1 cellular context compared by ENCODE assay signal in genomic region chr2:44168684-44169154, GRCh38.
A peak's percentile ranks its signal among the peaks of the same experiment; 100 is the strongest.
TF ChIP-seq lines count a peak whose summit lies in the region.

Gene PPM1B (plus strand): TSS chr2:44168875. CDS start chr2:44201200, 32,325 bp downstream.

TF ChIP-seq in HepG2, 621 proteins besides CTCF, POLR2A, EP300 and RAD21 (continued from another document and continues in another):
- TF ChIP-seq, protein P1, sequence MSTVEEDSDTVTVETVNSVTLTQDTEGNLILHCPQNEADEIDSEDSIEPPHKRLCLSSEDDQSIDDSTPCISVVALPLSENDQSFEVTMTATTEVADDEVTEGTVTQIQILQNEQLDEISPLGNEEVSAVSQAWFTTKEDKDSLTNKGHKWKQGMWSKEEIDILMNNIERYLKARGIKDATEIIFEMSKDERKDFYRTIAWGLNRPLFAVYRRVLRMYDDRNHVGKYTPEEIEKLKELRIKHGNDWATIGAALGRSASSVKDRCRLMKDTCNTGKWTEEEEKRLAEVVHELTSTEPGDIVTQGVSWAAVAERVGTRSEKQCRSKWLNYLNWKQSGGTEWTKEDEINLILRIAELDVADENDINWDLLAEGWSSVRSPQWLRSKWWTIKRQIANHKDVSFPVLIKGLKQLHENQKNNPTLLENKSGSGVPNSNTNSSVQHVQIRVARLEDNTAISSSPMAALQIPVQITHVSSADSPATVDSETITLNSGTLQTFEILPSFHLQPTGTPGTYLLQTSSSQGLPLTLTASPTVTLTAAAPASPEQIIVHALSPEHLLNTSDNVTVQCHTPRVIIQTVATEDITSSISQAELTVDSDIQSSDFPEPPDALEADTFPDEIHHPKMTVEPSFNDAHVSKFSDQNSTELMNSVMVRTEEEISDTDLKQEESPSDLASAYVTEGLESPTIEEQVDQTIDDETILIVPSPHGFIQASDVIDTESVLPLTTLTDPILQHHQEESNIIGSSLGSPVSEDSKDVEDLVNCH (CRISPR knock-in tag; IDR thresholded peaks at IDR 0.05) = no peak
- no peak for TF ChIP-seq NCOA1 (CRISPR knock-in tag; IDR thresholded peaks at IDR 0.05)
- TF ChIP-seq MAFF (IDR thresholded peaks at IDR 0.05; ENCODE audit: low read depth, low read length) = no peak
- no peak for TF ChIP-seq MED1 (CRISPR knock-in tag; IDR thresholded peaks at IDR 0.05)
- TF ChIP-seq FOXC1 (CRISPR knock-in tag; IDR thresholded peaks at IDR 0.05; ENCODE audit: borderline replicate concordance) = no peak
- TF ChIP-seq, protein P2, sequence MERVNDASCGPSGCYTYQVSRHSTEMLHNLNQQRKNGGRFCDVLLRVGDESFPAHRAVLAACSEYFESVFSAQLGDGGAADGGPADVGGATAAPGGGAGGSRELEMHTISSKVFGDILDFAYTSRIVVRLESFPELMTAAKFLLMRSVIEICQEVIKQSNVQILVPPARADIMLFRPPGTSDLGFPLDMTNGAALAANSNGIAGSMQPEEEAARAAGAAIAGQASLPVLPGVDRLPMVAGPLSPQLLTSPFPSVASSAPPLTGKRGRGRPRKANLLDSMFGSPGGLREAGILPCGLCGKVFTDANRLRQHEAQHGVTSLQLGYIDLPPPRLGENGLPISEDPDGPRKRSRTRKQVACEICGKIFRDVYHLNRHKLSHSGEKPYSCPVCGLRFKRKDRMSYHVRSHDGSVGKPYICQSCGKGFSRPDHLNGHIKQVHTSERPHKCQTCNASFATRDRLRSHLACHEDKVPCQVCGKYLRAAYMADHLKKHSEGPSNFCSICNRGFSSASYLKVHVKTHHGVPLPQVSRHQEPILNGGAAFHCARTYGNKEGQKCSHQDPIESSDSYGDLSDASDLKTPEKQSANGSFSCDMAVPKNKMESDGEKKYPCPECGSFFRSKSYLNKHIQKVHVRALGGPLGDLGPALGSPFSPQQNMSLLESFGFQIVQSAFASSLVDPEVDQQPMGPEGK (CRISPR knock-in tag; IDR thresholded peaks at IDR 0.05) = peak; percentile 61
- TF ChIP-seq THAP8 (CRISPR knock-in tag; IDR thresholded peaks at IDR 0.05; ENCODE audit: borderline replicate concordance) = no peak; the same call in 1 of the 2 replicates
- no peak for TF ChIP-seq ZMYM4 (CRISPR knock-in tag; IDR thresholded peaks at IDR 0.05)
- no peak for TF ChIP-seq SMARCE1 (IDR thresholded peaks at IDR 0.05; ENCODE audit: borderline replicate concordance)
- peak; percentile 63 for TF ChIP-seq ZNF281 (CRISPR knock-in tag; IDR thresholded peaks at IDR 0.05; ENCODE audit: borderline replicate concordance)
- no peak for TF ChIP-seq ZNF282 (IDR thresholded peaks at IDR 0.05; ENCODE audit: partially characterized antibody)
- TF ChIP-seq, protein P3, sequence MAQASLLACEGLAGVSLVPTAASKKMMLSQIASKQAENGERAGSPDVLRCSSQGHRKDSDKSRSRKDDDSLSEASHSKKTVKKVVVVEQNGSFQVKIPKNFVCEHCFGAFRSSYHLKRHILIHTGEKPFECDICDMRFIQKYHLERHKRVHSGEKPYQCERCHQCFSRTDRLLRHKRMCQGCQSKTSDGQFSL (CRISPR knock-in tag; IDR thresholded peaks at IDR 0.05) = no peak
- TF ChIP-seq CBFB (CRISPR knock-in tag; IDR thresholded peaks at IDR 0.05) = peak; percentile 69; the same call in 1 of the 2 replicates
- TF ChIP-seq NR3C1 (CRISPR knock-in tag; IDR thresholded peaks at IDR 0.05) = no peak
- no peak for TF ChIP-seq ZNF414 (CRISPR knock-in tag; IDR thresholded peaks at IDR 0.05)
- TF ChIP-seq ZNF598 (CRISPR knock-in tag; IDR thresholded peaks at IDR 0.05; ENCODE audit: borderline replicate concordance) = no peak
- TF ChIP-seq ZNF619 (CRISPR knock-in tag; IDR thresholded peaks at IDR 0.05) = no peak
- TF ChIP-seq HNRNPL (IDR thresholded peaks at IDR 0.05; ENCODE audit: low read depth, low read length) = no peak
- no peak for TF ChIP-seq USF2 (IDR thresholded peaks at IDR 0.05; ENCODE audit: low read depth, low read length)
- TF ChIP-seq USF2 (CRISPR knock-in tag; IDR thresholded peaks at IDR 0.05; ENCODE audit: borderline replicate concordance) = no peak
- TF ChIP-seq, protein P4, sequence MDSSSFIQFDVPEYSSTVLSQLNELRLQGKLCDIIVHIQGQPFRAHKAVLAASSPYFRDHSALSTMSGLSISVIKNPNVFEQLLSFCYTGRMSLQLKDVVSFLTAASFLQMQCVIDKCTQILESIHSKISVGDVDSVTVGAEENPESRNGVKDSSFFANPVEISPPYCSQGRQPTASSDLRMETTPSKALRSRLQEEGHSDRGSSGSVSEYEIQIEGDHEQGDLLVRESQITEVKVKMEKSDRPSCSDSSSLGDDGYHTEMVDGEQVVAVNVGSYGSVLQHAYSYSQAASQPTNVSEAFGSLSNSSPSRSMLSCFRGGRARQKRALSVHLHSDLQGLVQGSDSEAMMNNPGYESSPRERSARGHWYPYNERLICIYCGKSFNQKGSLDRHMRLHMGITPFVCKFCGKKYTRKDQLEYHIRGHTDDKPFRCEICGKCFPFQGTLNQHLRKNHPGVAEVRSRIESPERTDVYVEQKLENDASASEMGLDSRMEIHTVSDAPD (CRISPR knock-in tag; IDR thresholded peaks at IDR 0.05) = no peak
- TF ChIP-seq, protein P5, sequence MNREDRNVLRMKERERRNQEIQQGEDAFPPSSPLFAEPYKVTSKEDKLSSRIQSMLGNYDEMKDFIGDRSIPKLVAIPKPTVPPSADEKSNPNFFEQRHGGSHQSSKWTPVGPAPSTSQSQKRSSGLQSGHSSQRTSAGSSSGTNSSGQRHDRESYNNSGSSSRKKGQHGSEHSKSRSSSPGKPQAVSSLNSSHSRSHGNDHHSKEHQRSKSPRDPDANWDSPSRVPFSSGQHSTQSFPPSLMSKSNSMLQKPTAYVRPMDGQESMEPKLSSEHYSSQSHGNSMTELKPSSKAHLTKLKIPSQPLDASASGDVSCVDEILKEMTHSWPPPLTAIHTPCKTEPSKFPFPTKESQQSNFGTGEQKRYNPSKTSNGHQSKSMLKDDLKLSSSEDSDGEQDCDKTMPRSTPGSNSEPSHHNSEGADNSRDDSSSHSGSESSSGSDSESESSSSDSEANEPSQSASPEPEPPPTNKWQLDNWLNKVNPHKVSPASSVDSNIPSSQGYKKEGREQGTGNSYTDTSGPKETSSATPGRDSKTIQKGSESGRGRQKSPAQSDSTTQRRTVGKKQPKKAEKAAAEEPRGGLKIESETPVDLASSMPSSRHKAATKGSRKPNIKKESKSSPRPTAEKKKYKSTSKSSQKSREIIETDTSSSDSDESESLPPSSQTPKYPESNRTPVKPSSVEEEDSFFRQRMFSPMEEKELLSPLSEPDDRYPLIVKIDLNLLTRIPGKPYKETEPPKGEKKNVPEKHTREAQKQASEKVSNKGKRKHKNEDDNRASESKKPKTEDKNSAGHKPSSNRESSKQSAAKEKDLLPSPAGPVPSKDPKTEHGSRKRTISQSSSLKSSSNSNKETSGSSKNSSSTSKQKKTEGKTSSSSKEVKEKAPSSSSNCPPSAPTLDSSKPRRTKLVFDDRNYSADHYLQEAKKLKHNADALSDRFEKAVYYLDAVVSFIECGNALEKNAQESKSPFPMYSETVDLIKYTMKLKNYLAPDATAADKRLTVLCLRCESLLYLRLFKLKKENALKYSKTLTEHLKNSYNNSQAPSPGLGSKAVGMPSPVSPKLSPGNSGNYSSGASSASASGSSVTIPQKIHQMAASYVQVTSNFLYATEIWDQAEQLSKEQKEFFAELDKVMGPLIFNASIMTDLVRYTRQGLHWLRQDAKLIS (CRISPR knock-in tag; IDR thresholded peaks at IDR 0.05) = no peak
- no peak for TF ChIP-seq DBP (CRISPR knock-in tag; IDR thresholded peaks at IDR 0.05; ENCODE audit: not compliant biosample characterization)
- TF ChIP-seq, protein P6, sequence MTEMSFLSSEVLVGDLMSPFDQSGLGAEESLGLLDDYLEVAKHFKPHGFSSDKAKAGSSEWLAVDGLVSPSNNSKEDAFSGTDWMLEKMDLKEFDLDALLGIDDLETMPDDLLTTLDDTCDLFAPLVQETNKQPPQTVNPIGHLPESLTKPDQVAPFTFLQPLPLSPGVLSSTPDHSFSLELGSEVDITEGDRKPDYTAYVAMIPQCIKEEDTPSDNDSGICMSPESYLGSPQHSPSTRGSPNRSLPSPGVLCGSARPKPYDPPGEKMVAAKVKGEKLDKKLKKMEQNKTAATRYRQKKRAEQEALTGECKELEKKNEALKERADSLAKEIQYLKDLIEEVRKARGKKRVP (CRISPR knock-in tag; IDR thresholded peaks at IDR 0.05) = peak in 1 of 2 experiments; percentile 69; a peak in 2 of 4 replicates
- TF ChIP-seq CREB1 (IDR thresholded peaks at IDR 0.05) = no peak
- TF ChIP-seq CREB1 (CRISPR knock-in tag; IDR thresholded peaks at IDR 0.05) = no peak
- TF ChIP-seq ZNF124 (CRISPR knock-in tag; IDR thresholded peaks at IDR 0.05) = no peak
- TF ChIP-seq ZNF775 (CRISPR knock-in tag; IDR thresholded peaks at IDR 0.05; ENCODE audit: borderline replicate concordance) = no peak; the same call in 1 of the 2 replicates
- TF ChIP-seq ZNF644 (CRISPR knock-in tag; IDR thresholded peaks at IDR 0.05; ENCODE audit: low read depth) = no peak
- TF ChIP-seq FOXK2 (IDR thresholded peaks at IDR 0.05) = no peak
- TF ChIP-seq TAF15 (IDR thresholded peaks at IDR 0.05; ENCODE audit: low read depth, low read length, poor library complexity, severe bottlenecking) = no peak
- no peak for TF ChIP-seq FOXA1 (IDR thresholded peaks at IDR 0.05)
- 0 out of 2 replicates have a peak, but pooled peaks have one; percentile 21 for TF ChIP-seq FOXA1 (CRISPR knock-in tag; IDR thresholded peaks at IDR 0.05)
- TF ChIP-seq ZFP36L2 (CRISPR knock-in tag; IDR thresholded peaks at IDR 0.05) = no peak
- TF ChIP-seq ZNF629 (CRISPR knock-in tag; conservative IDR thresholded peaks at IDR 0.05) = no peak
- no peak for TF ChIP-seq THYN1 (CRISPR knock-in tag; IDR thresholded peaks at IDR 0.05; ENCODE audit: borderline replicate concordance, low read depth)
- no peak for TF ChIP-seq AGO2 (optimal IDR thresholded peaks at IDR 0.05; ENCODE audit: low read depth, low read length)
- TF ChIP-seq ZNF225 (CRISPR knock-in tag; IDR thresholded peaks at IDR 0.05) = peak; percentile 55; the same call in 1 of the 2 replicates
- TF ChIP-seq SNRNP70 (IDR thresholded peaks at IDR 0.05; ENCODE audit: low read depth, low read length) = no peak
- TF ChIP-seq ZNF709 (CRISPR knock-in tag; IDR thresholded peaks at IDR 0.05) = no peak
- TF ChIP-seq GMEB2 (CRISPR knock-in tag; IDR thresholded peaks at IDR 0.05; ENCODE audit: low read depth) = no peak
- TF ChIP-seq MTF2 (CRISPR knock-in tag; IDR thresholded peaks at IDR 0.05; ENCODE audit: borderline replicate concordance) = no peak
- TF ChIP-seq NR2F1 (CRISPR knock-in tag; IDR thresholded peaks at IDR 0.05) = no peak
